ENCODE assay signal across 26 cellular contexts in genomic region chr9:116765009-116765408, GRCh38.
"Had no signal": no experiment of that assay in that cellular context is flagged by ENCODE, and none has a peak within 500 bp of the region (broad histone marks: within the 10 kb centered on the region; RNA-seq: fewer than 3 reads in every experiment).

No MANE protein-coding gene starts in this region.

- H3K36me3 ChIP-seq: gastroesophageal sphincter, heart left ventricle, left lung, right atrium auricular region, suprapubic skin, transverse colon, upper lobe of right lung, uterus had no signal

- H3K9ac ChIP-seq: parathyroid adenoma had no signal

- H3K9me3 Mint-ChIP-seq: effector memory CD8-positive, alpha-beta T cell; natural killer cell; neural crest cell; stimulated activated naive CD8-positive, alpha-beta T cell treated with anti-CD3 and anti-CD28 coated beads, Interleukin-15, amount 100 ng/mL, for 72 hours had no signal

- DNase-seq: cortex of kidney; effector memory CD8-positive, alpha-beta T cell; foreskin fibroblast; heart left ventricle; left cardiac atrium; left lung; mesenchymal stem cell; natural killer cell; stimulated activated CD4-positive, alpha-beta T cell treated with anti-CD3 and anti-CD28 coated beads, Interleukin-12 subunit alpha, Interleukin-12 subunit beta, amount 100 ng/mL, for 4 hours; stimulated activated CD4-positive, alpha-beta T cell treated with anti-CD3 and anti-CD28 coated beads, Interleukin-1b, Interleukin-23, amount 100 ng/mL, for 48 hours; stimulated activated CD4-positive, alpha-beta T cell treated with anti-CD3 and anti-CD28 coated beads, Interleukin-4, amount 100 ng/mL, for 1 hour; stimulated activated CD8-positive, alpha-beta memory T cell treated with anti-CD3 and anti-CD28 coated beads, Interleukin-4, amount 100 ng/mL, for 48 hours; stimulated activated naive CD4-positive, alpha-beta T cell; stimulated activated naive CD8-positive, alpha-beta T cell treated with anti-CD3 and anti-CD28 coated beads, Interleukin-15, amount 100 ng/mL, for 72 hours; transverse colon; upper lobe of right lung; uterus had no signal

- H3K27ac Mint-ChIP-seq: effector memory CD8-positive, alpha-beta T cell; natural killer cell; progenitor cell of endocrine pancreas had no signal

- H3K27me3 ChIP-seq: hepatocyte, left lung, right atrium auricular region, suprapubic skin, transverse colon, upper lobe of right lung, uterus had no signal

- H3K27me3 Mint-ChIP-seq: progenitor cell of endocrine pancreas; stimulated activated naive CD8-positive, alpha-beta T cell treated with anti-CD3 and anti-CD28 coated beads, Interleukin-15, amount 100 ng/mL, for 72 hours had no signal

- H3K4me1 ChIP-seq: gastroesophageal sphincter, heart left ventricle, left lung, parathyroid adenoma, right atrium auricular region, suprapubic skin, transverse colon, upper lobe of right lung, uterus had no signal

- H3K4me2 ChIP-seq: hepatocyte, smooth muscle cell had no signal

- H3K36me3 Mint-ChIP-seq: natural killer cell had no signal

- H3K9me3 ChIP-seq: gastroesophageal sphincter, heart left ventricle, left lung, right atrium auricular region, suprapubic skin, transverse colon, upper lobe of right lung, uterus had no signal

- H3K4me3 ChIP-seq: gastroesophageal sphincter, heart left ventricle, hepatocyte, left lung, right atrium auricular region, smooth muscle cell, suprapubic skin, transverse colon, upper lobe of right lung, uterus had no signal

- H3K4me3 Mint-ChIP-seq: effector memory CD8-positive, alpha-beta T cell; natural killer cell; neural crest cell; stimulated activated naive CD8-positive, alpha-beta T cell treated with anti-CD3 and anti-CD28 coated beads, Interleukin-15, amount 100 ng/mL, for 72 hours had no signal

- H3K27ac ChIP-seq: gastroesophageal sphincter, heart left ventricle, hepatocyte, left lung, parathyroid adenoma, right atrium auricular region, suprapubic skin, transverse colon, upper lobe of right lung, uterus had no signal

- H3K4me1 Mint-ChIP-seq: natural killer cell; neural crest cell; stimulated activated naive CD8-positive, alpha-beta T cell treated with anti-CD3 and anti-CD28 coated beads, Interleukin-15, amount 100 ng/mL, for 72 hours had no signal

- H3K79me2 ChIP-seq: hepatocyte, parathyroid adenoma had no signal

- FAIRE-seq: islet of Langerhans had no signal
